Comparison of ENCODE assay signal across 14 cellular contexts in the genomic region with DNA sequence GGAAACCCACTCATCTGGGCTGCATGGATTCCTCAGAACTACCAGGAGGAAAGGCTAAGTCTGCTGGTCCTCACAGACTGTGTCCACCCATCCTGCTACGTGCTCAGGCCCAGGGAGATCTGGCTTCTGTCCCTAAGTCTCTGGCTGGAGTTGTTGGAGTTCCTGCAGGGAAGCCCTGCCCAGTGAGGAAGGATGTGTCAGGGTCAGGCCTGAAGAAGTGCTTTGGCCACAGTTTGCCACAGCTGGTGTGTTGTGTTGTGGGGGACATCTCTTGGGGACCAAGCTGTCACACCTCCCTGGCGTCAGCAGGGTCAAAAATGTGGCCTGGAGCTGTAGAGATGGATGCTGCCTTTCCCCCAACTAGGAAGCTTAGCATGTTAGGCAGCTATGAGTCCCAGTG.
DNase-seq lines count a peak whose midpoint lies in the region; ATAC-seq, FAIRE-seq and TF ChIP-seq lines count a peak whose summit lies in the region.
"Had no signal": no experiment of that assay in that cellular context is flagged by ENCODE, and none has a peak within 500 bp of the region (broad histone marks: within the 10 kb centered on the region; RNA-seq: fewer than 3 reads in every experiment).

No MANE protein-coding gene starts in this region.

- peaks cover 20% of the 10 kb centered on the region for H3K4me1 ChIP-seq in HUES64 (ENCODE audit: insufficient read depth, low read length)
- H3K4me1 ChIP-seq in iPS-20b (ENCODE audit: insufficient read depth, low read length) = peaks cover 19% of the 10 kb centered on the region

- H3K4me3 ChIP-seq in HUES64 (ENCODE audit: low read length) = no peak overlapping the region
- no peak overlapping the region; the same call in 1 of the 2 replicates for H3K4me3 ChIP-seq in iPS-20b (ENCODE audit: low read length)
- H3K4me3 ChIP-seq: BLaER1 treated with 17β-estradiol and CSF1 and Interleukin-3, amounts not matched to agents 10 nM and 100 nM had no signal

- H3K27ac ChIP-seq in HUES64 (ENCODE audit: low read depth, low read length) (peak overlapping the region; percentile 77; the same call in 1 of the 2 replicates), iPS-20b (ENCODE audit: low read length) (peak overlapping the region; percentile 50)
- H3K27ac ChIP-seq: BLaER1 treated with 17β-estradiol and CSF1 and Interleukin-3, amounts not matched to agents 10 nM and 100 nM had no signal

- H3K27me3 Mint-ChIP-seq in activated CD8-positive, alpha-beta T cell treated with anti-CD3 and anti-CD28 coated beads for 36 hours = no peaks in the 10 kb centered on the region
- H3K27me3 Mint-ChIP-seq: B cell had no signal

- no peaks in the 10 kb centered on the region for H3K36me3 Mint-ChIP-seq in activated CD8-positive, alpha-beta T cell treated with anti-CD3 and anti-CD28 coated beads for 36 hours (ENCODE audit: low read depth)
- H3K36me3 Mint-ChIP-seq: CD8-positive, alpha-beta T cell had no signal

- H3K36me3 ChIP-seq in HUES64 (ENCODE audit: insufficient read depth, low read length) (no peaks in the 10 kb centered on the region), iPS-20b (ENCODE audit: insufficient read depth, low read depth, low read length) (no peaks in the 10 kb centered on the region)
- H3K36me3 ChIP-seq: BLaER1 treated with 17β-estradiol and CSF1 and Interleukin-3, amounts not matched to agents 10 nM and 100 nM had no signal

- ATAC-seq in activated CD8-positive, alpha-beta T cell treated with anti-CD3 and anti-CD28 coated beads for 36 hours = no peak
- ATAC-seq: CD8-positive, alpha-beta T cell had no signal

- CTCF ChIA-PET in activated CD8-positive, alpha-beta T cell treated with anti-CD3 and anti-CD28 coated beads for 36 hours (lab: Charles Lee) = no interaction called here

- 87% methylated on average over 2 of the region's 2 CpGs for WGBS in HUES64

- H3K4me1 Mint-ChIP-seq in activated CD8-positive, alpha-beta T cell treated with anti-CD3 and anti-CD28 coated beads for 36 hours (ENCODE audit: low read depth) = no peaks in the 10 kb centered on the region
- H3K4me1 Mint-ChIP-seq: B cell had no signal

- FAIRE-seq in HTR-8/SVneo (lab: Jason Lieb, UNC) = peak; percentile 33

- peaks cover 9% of the 10 kb centered on the region for H3K9me3 Mint-ChIP-seq in activated CD8-positive, alpha-beta T cell treated with anti-CD3 and anti-CD28 coated beads for 36 hours

- no peak for TF ChIP-seq CTCF in activated CD8-positive, alpha-beta T cell treated with anti-CD3 and anti-CD28 coated beads for 36 hours (IDR thresholded peaks at IDR 0.05)

- H3K27me3 ChIP-seq in HUES64 (ENCODE audit: insufficient read depth, low read length) (no peaks in the 10 kb centered on the region; the same call in 1 of the 2 replicates), iPS-20b (ENCODE audit: insufficient read depth, low read length) (no peaks in the 10 kb centered on the region)
- H3K27me3 ChIP-seq: BLaER1 treated with 17β-estradiol and CSF1 and Interleukin-3, amounts not matched to agents 10 nM and 100 nM had no signal

- POLR2A ChIA-PET in activated CD8-positive, alpha-beta T cell treated with anti-CD3 and anti-CD28 coated beads for 36 hours (lab: Charles Lee) = no interaction called here

- DNase-seq in HTR-8/SVneo (ENCODE audit: insufficient read length, low spot score) (no peak), NCI-H2029 (lab: John Stamatoyannopoulos, UW) (no peak), HK-2 (ENCODE audit: unreplicated experiment) (no peak)
- DNase-seq in activated CD8-positive, alpha-beta T cell treated with anti-CD3 and anti-CD28 coated beads for 36 hours = no peak
- DNase-seq: Calu3; CD8-positive, alpha-beta T cell; DMS79 treated with DMSO at 0.1 percent for 48 hours; GF-D8; HCEC 1CT; KG1 had no signal

- H3K4me3 Mint-ChIP-seq in activated CD8-positive, alpha-beta T cell treated with anti-CD3 and anti-CD28 coated beads for 36 hours = no peak overlapping the region
- H3K4me3 Mint-ChIP-seq: B cell; CD8-positive, alpha-beta T cell had no signal

- intact Hi-C loops in activated CD8-positive, alpha-beta T cell treated with anti-CD3 and anti-CD28 coated beads for 36 hours (cut with micrococcal nuclease) = no loop called here

- H3K27ac Mint-ChIP-seq in activated CD8-positive, alpha-beta T cell treated with anti-CD3 and anti-CD28 coated beads for 36 hours = no peak overlapping the region
- H3K27ac Mint-ChIP-seq: B cell; CD8-positive, alpha-beta T cell had no signal

- H3K9me3 ChIP-seq in HUES64 (ENCODE audit: insufficient read depth, low read depth, low read length) (0 out of 2 replicates have a peak, but pooled peaks cover 3% of the 10 kb centered on the region), iPS-20b (ENCODE audit: insufficient read depth, low read depth, low read length) (peaks cover 6% of the 10 kb centered on the region)

- H3K9ac ChIP-seq in HUES64 (ENCODE audit: low read depth, low read length) (no peak overlapping the region), iPS-20b (ENCODE audit: low read depth, low read length) (peak overlapping the region; percentile 42; the same call in 1 of the 2 replicates)
- H3K9ac ChIP-seq: BLaER1 treated with 17β-estradiol and CSF1 and Interleukin-3, amounts not matched to agents 10 nM and 100 nM had no signal
